ENCODE assay signal across 2 cellular contexts in the genomic region with DNA sequence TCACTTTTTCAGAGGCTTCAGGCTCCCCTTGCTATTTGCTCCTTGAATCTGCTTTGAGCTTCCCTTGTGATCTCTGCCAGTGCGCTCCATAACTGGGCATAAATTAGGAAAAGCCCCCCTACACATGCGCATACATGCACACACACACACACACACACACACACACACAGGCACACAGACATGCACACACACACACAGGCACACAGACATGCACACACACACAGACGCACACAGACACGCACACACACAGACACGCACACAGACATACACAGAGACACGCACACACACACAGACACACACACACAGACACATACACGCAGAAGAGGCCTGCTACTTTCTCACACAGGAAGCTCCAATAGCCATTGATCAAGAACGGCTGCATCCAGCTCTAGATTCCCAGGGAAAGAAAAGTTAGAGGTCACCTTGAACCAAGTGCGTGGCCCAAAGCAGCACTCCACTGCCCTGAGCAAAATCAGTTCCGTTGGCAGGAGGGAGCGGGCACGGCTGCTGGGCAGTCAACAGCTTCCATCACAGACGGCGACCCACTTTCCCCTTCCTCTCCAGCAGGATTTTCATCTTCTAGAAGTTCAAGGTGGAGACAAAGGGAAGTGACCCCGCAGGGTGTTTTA.
TF ChIP-seq lines count a peak whose summit lies in the region.

No MANE protein-coding gene starts in this region.

TF ChIP-seq in GM23338, 12 proteins besides CTCF, POLR2A, EP300 and RAD21 (continued from another document):
- TF ChIP-seq REST (IDR thresholded peaks at IDR 0.05; ENCODE audit: unreplicated experiment) (no peak), EZH2 (IDR thresholded peaks at IDR 0.05; ENCODE audit: low read depth, unreplicated experiment) (no peak)

TF ChIP-seq in H1, 55 proteins besides CTCF, POLR2A, EP300 and RAD21 (continued from another document):
- TF ChIP-seq, protein P1, sequence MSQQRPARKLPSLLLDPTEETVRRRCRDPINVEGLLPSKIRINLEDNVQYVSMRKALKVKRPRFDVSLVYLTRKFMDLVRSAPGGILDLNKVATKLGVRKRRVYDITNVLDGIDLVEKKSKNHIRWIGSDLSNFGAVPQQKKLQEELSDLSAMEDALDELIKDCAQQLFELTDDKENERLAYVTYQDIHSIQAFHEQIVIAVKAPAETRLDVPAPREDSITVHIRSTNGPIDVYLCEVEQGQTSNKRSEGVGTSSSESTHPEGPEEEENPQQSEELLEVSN (IDR thresholded peaks at IDR 0.05): no peak
- TF ChIP-seq SAP30 (IDR thresholded peaks at IDR 0.05; ENCODE audit: insufficient read depth, insufficient replicate concordance, low read length) (no peak), SIX5 (IDR thresholded peaks at IDR 0.05; ENCODE audit: low read depth, low read length) (no peak), CHD2 (IDR thresholded peaks at IDR 0.05; ENCODE audit: low read length) (no peak), TEAD4 (IDR thresholded peaks at IDR 0.05; ENCODE audit: low read depth, low read length) (no peak), HDAC2 (IDR thresholded peaks at IDR 0.05; ENCODE audit: borderline replicate concordance in 1 of 2, low read depth in 2 of 2, low read length in 2 of 2) (no peak), SRF (IDR thresholded peaks at IDR 0.05; ENCODE audit: low read depth, low read length) (no peak)
- TF ChIP-seq, protein P2, sequence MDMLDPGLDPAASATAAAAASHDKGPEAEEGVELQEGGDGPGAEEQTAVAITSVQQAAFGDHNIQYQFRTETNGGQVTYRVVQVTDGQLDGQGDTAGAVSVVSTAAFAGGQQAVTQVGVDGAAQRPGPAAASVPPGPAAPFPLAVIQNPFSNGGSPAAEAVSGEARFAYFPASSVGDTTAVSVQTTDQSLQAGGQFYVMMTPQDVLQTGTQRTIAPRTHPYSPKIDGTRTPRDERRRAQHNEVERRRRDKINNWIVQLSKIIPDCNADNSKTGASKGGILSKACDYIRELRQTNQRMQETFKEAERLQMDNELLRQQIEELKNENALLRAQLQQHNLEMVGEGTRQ (IDR thresholded peaks at IDR 0.05; ENCODE audit: low read length): no peak
